ENCODE assay signal across 8 cellular contexts in the genomic region with DNA sequence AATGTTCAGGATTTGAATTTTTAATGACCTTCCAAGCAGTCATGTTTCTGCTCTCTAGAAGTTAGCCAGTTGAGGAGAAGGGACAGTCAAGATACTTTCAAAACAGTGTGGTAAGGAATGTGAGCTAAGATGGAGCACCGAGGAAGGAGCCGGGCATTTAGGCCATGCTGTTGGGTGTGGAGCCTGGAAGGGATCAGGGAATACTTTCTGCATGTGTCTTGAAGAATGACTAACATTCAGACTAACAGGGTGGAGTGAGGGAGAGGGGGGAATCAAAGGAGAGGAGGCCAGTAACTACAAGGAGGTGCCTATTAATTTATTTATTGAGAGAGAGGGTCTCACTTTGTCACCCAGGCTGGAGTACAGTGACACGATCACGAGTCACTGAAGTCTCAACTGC. TPM values are rescaled to one million over a fixed set of nuclear protein-coding genes. Genes with fewer than 3 reads are reported as not detected.
A peak's percentile ranks its signal among the peaks of the same experiment; 100 is the strongest.
DNase-seq lines count a peak whose midpoint lies in the region; ATAC-seq and TF ChIP-seq lines count a peak whose summit lies in the region.
"Not testable (repeated sequence)": the region's sequence is repeated elsewhere in the genome, so short reads cannot be mapped to it uniquely, and the experiment has no call there.

No MANE protein-coding gene starts in this region.

- not testable (repeated sequence) for TF ChIP-seq POLR2A in thyroid gland (IDR thresholded peaks at IDR 0.05)

- H3K4me1 ChIP-seq in CD4-positive, CD25-positive, alpha-beta regulatory T cell (ENCODE audit: control insufficient read depth, insufficient read depth, low read length, poor library complexity, severe bottlenecking): peaks cover 22% of the 10 kb centered on the region
- H3K4me1 ChIP-seq in thyroid gland: peaks cover 18 to 22% of the 10 kb centered on the region in 2 donors

- not testable (repeated sequence) for H3K27me3 Mint-ChIP-seq in CD4-positive, CD25-positive, alpha-beta regulatory T cell; activated naive CD4-positive, alpha-beta T cell treated with anti-CD3 and anti-CD28 coated beads, Interleukin-2, amount 10 ng/mL, durations not matched to agents 7 days and 5 days; neural crest cell (ENCODE audit: low read depth)

- DNase-seq in CD4-positive, CD25-positive, alpha-beta regulatory T cell; activated naive CD4-positive, alpha-beta T cell treated with anti-CD3 and anti-CD28 coated beads, Interleukin-2, amount 10 ng/mL, durations not matched to agents 7 days and 5 days; neural crest cell (ENCODE audit: low read depth, low spot score): not testable (repeated sequence)
- peak; percentile 33 for DNase-seq in HS-27A (ENCODE audit: low read depth)
- DNase-seq in choroid plexus epithelial cell (ENCODE audit: low read depth): peak; percentile 31
- peak; percentile 40 for DNase-seq in glomerular visceral epithelial cell (ENCODE audit: extremely low spot score)
- peak in 1 of 2 donors; percentile 24 for DNase-seq in thyroid gland

- not testable (repeated sequence) for H3K36me3 ChIP-seq in CD4-positive, CD25-positive, alpha-beta regulatory T cell (ENCODE audit: control insufficient read depth, insufficient read depth, low read length); thyroid gland

- not testable (repeated sequence) for ATAC-seq in CD4-positive, CD25-positive, alpha-beta regulatory T cell (ENCODE audit: low read depth in 2 of 2)
- peak; percentile 18 for ATAC-seq in SK-N-SH treated with all-trans-retinoic acid at 6 μM for 48 hours

- H3K4me3 Mint-ChIP-seq in CD4-positive, CD25-positive, alpha-beta regulatory T cell: peak overlapping the region; percentile 58 to 100 (median 74)
- peak overlapping the region; percentile 19 for H3K4me3 Mint-ChIP-seq in activated naive CD4-positive, alpha-beta T cell treated with anti-CD3 and anti-CD28 coated beads, Interleukin-2, amount 10 ng/mL, durations not matched to agents 7 days and 5 days
- H3K4me3 Mint-ChIP-seq in neural crest cell: peak overlapping the region; percentile 78

- H3K4me3 ChIP-seq in CD4-positive, CD25-positive, alpha-beta regulatory T cell (ENCODE audit: low read depth, low read length); thyroid gland (replicated peaks in 1 of 3): not testable (repeated sequence)
- peak overlapping the region; percentile 21 for H3K4me3 ChIP-seq in choroid plexus epithelial cell (ENCODE audit: low read depth, low read length)

- 38% methylated on average over 4 of the region's 4 CpGs for WGBS in thyroid gland, 2 donors

- H3K9me3 Mint-ChIP-seq in CD4-positive, CD25-positive, alpha-beta regulatory T cell; activated naive CD4-positive, alpha-beta T cell treated with anti-CD3 and anti-CD28 coated beads, Interleukin-2, amount 10 ng/mL, durations not matched to agents 7 days and 5 days; neural crest cell: not testable (repeated sequence)

- H3K36me3 Mint-ChIP-seq in CD4-positive, CD25-positive, alpha-beta regulatory T cell; activated naive CD4-positive, alpha-beta T cell treated with anti-CD3 and anti-CD28 coated beads, Interleukin-2, amount 10 ng/mL, durations not matched to agents 7 days and 5 days; neural crest cell (ENCODE audit: low read depth): not testable (repeated sequence)

- not testable (repeated sequence) for H3K27me3 ChIP-seq in CD4-positive, CD25-positive, alpha-beta regulatory T cell (ENCODE audit: control insufficient read depth, insufficient read depth, low read length); thyroid gland

- not testable (repeated sequence) for H3K27ac ChIP-seq in CD4-positive, CD25-positive, alpha-beta regulatory T cell (ENCODE audit: insufficient read depth, low read length, poor library complexity, severe bottlenecking)
- peak overlapping the region; percentile 95 to 99 (median 95) for H3K27ac ChIP-seq in thyroid gland

- TF ChIP-seq CTCF in choroid plexus epithelial cell (conservative IDR thresholded peaks at IDR 0.05; ENCODE audit: low read depth, low read length); neural crest cell (conservative IDR thresholded peaks at IDR 0.05); thyroid gland (IDR thresholded peaks at IDR 0.05): not testable (repeated sequence)

- H3K9me3 ChIP-seq in CD4-positive, CD25-positive, alpha-beta regulatory T cell (ENCODE audit: control insufficient read depth in 2 of 2, low read length in 2 of 2); thyroid gland: not testable (repeated sequence)

- peaks cover 4 to 64% (median 30%) of the 10 kb centered on the region in 4 donors for H3K4me1 Mint-ChIP-seq in CD4-positive, CD25-positive, alpha-beta regulatory T cell
- peaks cover 31% of the 10 kb centered on the region for H3K4me1 Mint-ChIP-seq in activated naive CD4-positive, alpha-beta T cell treated with anti-CD3 and anti-CD28 coated beads, Interleukin-2, amount 10 ng/mL, durations not matched to agents 7 days and 5 days
- H3K4me1 Mint-ChIP-seq in neural crest cell: peaks cover 21% of the 10 kb centered on the region

- peak overlapping the region; percentile 66 to 98 (median 87) for H3K27ac Mint-ChIP-seq in CD4-positive, CD25-positive, alpha-beta regulatory T cell
- peak overlapping the region; percentile 7 for H3K27ac Mint-ChIP-seq in activated naive CD4-positive, alpha-beta T cell treated with anti-CD3 and anti-CD28 coated beads, Interleukin-2, amount 10 ng/mL, durations not matched to agents 7 days and 5 days
- peak overlapping the region; percentile 89 for H3K27ac Mint-ChIP-seq in neural crest cell (ENCODE audit: unreplicated experiment)

- CTCF ChIA-PET in activated naive CD4-positive, alpha-beta T cell treated with anti-CD3 and anti-CD28 coated beads, Interleukin-2, amount 10 ng/mL, durations not matched to agents 7 days and 5 days (lab: Charles Lee): not testable (repeated sequence)

- intact Hi-C loops in thyroid gland (cut with DNase I): not testable (repeated sequence)

RNA-seq across cellular contexts. Expression of gene RABGEF1, which starts 1.8 kb away (rescaled TPM):
- 30.4 TPM for total RNA-seq in CD4-positive, CD25-positive, alpha-beta regulatory T cell
- polyA plus RNA-seq in CD4-positive, CD25-positive, alpha-beta regulatory T cell: 10 to 100 TPM; 16.6 to 22.7 (median 18.2) TPM
- total RNA-seq in neural crest cell (17.0 and 17.7 TPM in 2 replicates), thyroid gland (10 to 100 TPM; 31.0 to 55.1 (median 47.9) TPM)

Comparison
In these comparisons a context has a peak if more than half of its experiments do, and no peak if none do; other contexts are left out.
1. H3K27ac Mint-ChIP-seq: peak in every context shown above with its lines; median percentile 89 in neural crest cell; 87 in CD4-positive, CD25-positive, alpha-beta regulatory T cell; 7 in activated naive CD4-positive, alpha-beta T cell treated with anti-CD3 and anti-CD28 coated beads, Interleukin-2, amount 10 ng/mL, durations not matched to agents 7 days and 5 days.
2. H3K4me3 Mint-ChIP-seq: peak in every context shown above with its lines; median percentile 78 in neural crest cell; 74 in CD4-positive, CD25-positive, alpha-beta regulatory T cell; 19 in activated naive CD4-positive, alpha-beta T cell treated with anti-CD3 and anti-CD28 coated beads, Interleukin-2, amount 10 ng/mL, durations not matched to agents 7 days and 5 days.